Comparison of ENCODE assay signal across 8 cellular contexts in the genomic region with DNA sequence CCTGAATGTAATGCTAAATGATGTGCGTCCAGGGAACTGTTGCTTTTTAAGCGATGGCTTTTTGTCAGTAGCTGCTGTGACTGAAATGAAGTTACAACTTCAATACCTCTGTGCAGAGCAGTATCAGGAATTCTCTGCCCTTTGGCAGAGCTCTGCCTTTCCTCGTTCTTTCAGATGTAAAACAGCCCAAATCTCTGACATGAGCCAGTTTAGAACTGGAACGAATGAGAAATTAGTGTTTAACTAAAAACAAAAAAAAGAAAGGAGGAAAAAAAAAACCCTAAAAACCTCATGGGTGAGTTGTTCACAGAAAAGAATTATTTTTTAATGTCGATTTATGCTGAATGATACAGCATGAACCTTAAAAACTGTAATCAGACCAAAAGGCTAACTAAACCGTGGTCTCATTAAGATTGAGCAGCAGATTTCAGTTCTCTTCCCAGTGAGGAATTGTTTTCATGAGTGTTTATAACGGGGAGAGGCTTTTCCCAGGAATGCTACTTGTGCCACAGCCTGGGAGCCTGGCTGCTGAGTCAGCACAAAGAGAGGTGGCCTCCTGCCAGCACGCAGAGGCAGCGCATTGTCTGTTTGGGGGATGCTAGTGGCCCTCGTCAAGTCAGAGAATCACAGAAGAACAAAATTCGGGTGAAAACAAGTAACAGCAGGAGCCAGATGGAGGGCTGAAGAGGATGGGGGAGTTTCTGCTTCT.
DNase-seq lines count a peak whose midpoint lies in the region; ATAC-seq and TF ChIP-seq lines count a peak whose summit lies in the region.

No MANE protein-coding gene starts in this region.

- H3K4me3 Mint-ChIP-seq in T-helper 2 cell treated with Interferon-gamma antibody and Interleukin-4, amounts not matched to agents 5 μg/mL and 100 μg/mL, for 36 hours, result no peak overlapping the region
- H3K4me3 Mint-ChIP-seq in stimulated activated naive CD8-positive, alpha-beta T cell treated with anti-CD3 and anti-CD28 coated beads, Interleukin-15, amount 100 ng/mL, for 72 hours, result no peak overlapping the region

- DNase-seq in Daoy (ENCODE audit: low read depth), result peak; percentile 64
- DNase-seq in SJCRH30, result peak; percentile 20 to 36
- peak; percentile 72 for DNase-seq in Right ventricle myocardium superior
- peak; percentile 78 to 90 (median 80) for DNase-seq in ovary
- DNase-seq in T-helper 2 cell treated with Interferon-gamma antibody and Interleukin-4, amounts not matched to agents 5 μg/mL and 100 μg/mL, for 36 hours (ENCODE audit: low spot score), result no peak
- no peak for DNase-seq in stimulated activated naive CD8-positive, alpha-beta T cell treated with anti-CD3 and anti-CD28 coated beads, Interleukin-15, amount 100 ng/mL, for 72 hours

- intact Hi-C loops in Right ventricle myocardium superior (cut with DNase I), result no loop called here
- intact Hi-C loops in ovary (cut with DNase I), result no loop called here

- WGBS in ovary, 3 donors, result 6 to 9% (median 7%) methylated on average over 11 of the region's 11 CpGs

- peaks cover 61% of the 10 kb centered on the region for H3K27me3 Mint-ChIP-seq in T-helper 2 cell treated with Interferon-gamma antibody and Interleukin-4, amounts not matched to agents 5 μg/mL and 100 μg/mL, for 36 hours (ENCODE audit: low read depth)
- peaks cover 75% of the 10 kb centered on the region for H3K27me3 Mint-ChIP-seq in stimulated activated naive CD8-positive, alpha-beta T cell treated with anti-CD3 and anti-CD28 coated beads, Interleukin-15, amount 100 ng/mL, for 72 hours

- H3K4me1 Mint-ChIP-seq in T-helper 2 cell treated with Interferon-gamma antibody and Interleukin-4, amounts not matched to agents 5 μg/mL and 100 μg/mL, for 36 hours (ENCODE audit: low read depth), result no peaks in the 10 kb centered on the region
- H3K4me1 Mint-ChIP-seq in stimulated activated naive CD8-positive, alpha-beta T cell treated with anti-CD3 and anti-CD28 coated beads, Interleukin-15, amount 100 ng/mL, for 72 hours, result peaks cover 8% of the 10 kb centered on the region

- no peaks in the 10 kb centered on the region for H3K36me3 Mint-ChIP-seq in T-helper 2 cell treated with Interferon-gamma antibody and Interleukin-4, amounts not matched to agents 5 μg/mL and 100 μg/mL, for 36 hours (ENCODE audit: low read depth)

- no peak for TF ChIP-seq POLR2A in ovary (IDR thresholded peaks at IDR 0.05)

- H3K36me3 ChIP-seq in SJCRH30, result peaks cover 13% of the 10 kb centered on the region; the same call in 1 of the 2 replicates
- H3K36me3 ChIP-seq in ovary, result no peaks in the 10 kb centered on the region

- H3K9me3 ChIP-seq in SJCRH30 (replicated peaks) (no peaks in the 10 kb centered on the region), ovary (no peaks in the 10 kb centered on the region)

- H3K9me3 Mint-ChIP-seq in T-helper 2 cell treated with Interferon-gamma antibody and Interleukin-4, amounts not matched to agents 5 μg/mL and 100 μg/mL, for 36 hours, result no peaks in the 10 kb centered on the region
- H3K9me3 Mint-ChIP-seq in stimulated activated naive CD8-positive, alpha-beta T cell treated with anti-CD3 and anti-CD28 coated beads, Interleukin-15, amount 100 ng/mL, for 72 hours, result no peaks in the 10 kb centered on the region

- H3K27ac Mint-ChIP-seq in T-helper 2 cell treated with Interferon-gamma antibody and Interleukin-4, amounts not matched to agents 5 μg/mL and 100 μg/mL, for 36 hours, result no peak overlapping the region
- H3K27ac Mint-ChIP-seq in stimulated activated naive CD8-positive, alpha-beta T cell treated with anti-CD3 and anti-CD28 coated beads, Interleukin-15, amount 100 ng/mL, for 72 hours, result no peak overlapping the region

- H3K27ac ChIP-seq in SJCRH30, result no peak overlapping the region
- peak overlapping the region in 1 of 2 donors; percentile 66 for H3K27ac ChIP-seq in ovary

- H3K27me3 ChIP-seq in SJCRH30 (no peaks in the 10 kb centered on the region), ovary (no peaks in the 10 kb centered on the region)

- H3K4me3 ChIP-seq in SJCRH30, result no peak overlapping the region
- peak overlapping the region; percentile 3 for H3K4me3 ChIP-seq in ovary

- ATAC-seq in Right ventricle myocardium superior (ENCODE audit: poor library complexity) (peak; percentile 69), GM18498 (IDR thresholded peaks at IDR 0.05; ENCODE audit: unreplicated experiment) (no peak), HG02870 (IDR thresholded peaks at IDR 0.05; ENCODE audit: unreplicated experiment) (no peak)
- ATAC-seq in stimulated activated naive CD8-positive, alpha-beta T cell treated with anti-CD3 and anti-CD28 coated beads, Interleukin-15, amount 100 ng/mL, for 72 hours, result no peak

- H3K4me1 ChIP-seq in SJCRH30 (no peaks in the 10 kb centered on the region), ovary (ENCODE audit: insufficient read depth) (peaks cover 6% of the 10 kb centered on the region)

- no peak for TF ChIP-seq EP300 in ovary (IDR thresholded peaks at IDR 0.05)

- no peak for TF ChIP-seq CTCF in ovary (IDR thresholded peaks at IDR 0.05)

Comparison
In these comparisons a context has a peak if more than half of its experiments do, and no peak if none do; other contexts are left out.
1. DNase-seq: peak in Daoy (single experiment), SJCRH30 (2 of 2), Right ventricle myocardium superior (single experiment) and ovary (5 of 5); none in T-helper 2 cell treated with Interferon-gamma antibody and Interleukin-4, amounts not matched to agents 5 μg/mL and 100 μg/mL, for 36 hours (single experiment) and stimulated activated naive CD8-positive, alpha-beta T cell treated with anti-CD3 and anti-CD28 coated beads, Interleukin-15, amount 100 ng/mL, for 72 hours (0 of 2).